8 cellular contexts compared by ENCODE assay signal in genomic region chrX:49163555-49164419, GRCh38.
DNase-seq lines count a peak whose midpoint lies in the region; ATAC-seq and TF ChIP-seq lines count a peak whose summit lies in the region.

No MANE protein-coding gene starts in this region.

- TF ChIP-seq CTCF in GM10266 (IDR thresholded peaks at IDR 0.05; ENCODE audit: control insufficient read depth, insufficient read depth, low read depth, missing control alignments) (peak; percentile 82), retinal pigment epithelial cell (conservative IDR thresholded peaks at IDR 0.05; ENCODE audit: low read depth, low read length) (peak; percentile 39)

- peak; percentile 86 for DNase-seq in GM10266 (ENCODE audit: extremely low spot score)
- peak; percentile 67 for DNase-seq in NCI-H146 treated with DMSO at 0.1 percent for 48 hours (lab: John Stamatoyannopoulos, UW; ENCODE audit: unreplicated experiment)
- DNase-seq in T-helper 22 cell (ENCODE audit: low read depth): peak; percentile 66
- DNase-seq in astrocyte of the hippocampus (ENCODE audit: low read depth, low spot score): peak; percentile 91
- peak; percentile 75 to 85 for DNase-seq in hippocampal formation (lab: John Stamatoyannopoulos, UW)
- no peak for DNase-seq in retinal pigment epithelial cell (ENCODE audit: low read depth)
- no peak for DNase-seq in GM19240 (ENCODE audit: insufficient read length, low spot score)

- H3K4me3 ChIP-seq in retinal pigment epithelial cell (ENCODE audit: low read length): peak overlapping the region; percentile 37

- peak; percentile 66 for ATAC-seq in HG02678 (IDR thresholded peaks at IDR 0.05; ENCODE audit: unreplicated experiment)

Comparison
In these comparisons a context has a peak if more than half of its experiments do, and no peak if none do; other contexts are left out.
1. DNase-seq: peak in GM10266 (single experiment), NCI-H146 treated with DMSO at 0.1 percent for 48 hours (single experiment), T-helper 22 cell (single experiment), astrocyte of the hippocampus (single experiment) and hippocampal formation (2 of 2); none in retinal pigment epithelial cell (single experiment) and GM19240 (single experiment).